Comparison of ENCODE assay signal across 24 cellular contexts in the genomic region with DNA sequence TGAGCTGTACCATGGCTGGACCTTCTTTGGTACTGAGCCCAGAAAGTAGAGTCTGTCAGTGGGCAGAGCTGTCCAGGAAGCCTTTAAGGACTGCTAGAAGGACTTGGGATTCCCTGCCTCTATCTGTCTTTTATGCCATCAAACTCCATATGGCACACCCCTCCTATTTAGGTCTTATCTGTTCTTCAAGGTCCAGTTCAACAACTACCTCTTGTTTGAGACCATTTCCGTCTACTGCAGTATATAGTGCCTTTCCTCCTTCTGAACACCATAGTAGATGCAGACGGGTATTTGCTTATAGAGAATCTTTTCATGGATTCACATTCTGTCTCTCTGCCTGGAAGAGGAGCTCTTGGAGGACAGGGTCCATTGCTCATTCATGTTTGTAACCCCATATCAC.
"Had no signal": no experiment of that assay in that cellular context is flagged by ENCODE, and none has a peak within 500 bp of the region (broad histone marks: within the 10 kb centered on the region; RNA-seq: fewer than 3 reads in every experiment).

No MANE protein-coding gene starts in this region.

- H3K4me1 ChIP-seq: esophagus squamous epithelium, gastrocnemius medialis, heart right ventricle, left lung, lower lobe of right lung had no signal

- H3K27ac ChIP-seq: coronary artery, dorsolateral prefrontal cortex, esophagus squamous epithelium, gastrocnemius medialis, heart right ventricle, left lung, lower lobe of right lung had no signal

- H3K27me3 Mint-ChIP-seq: memory B cell, naive B cell had no signal

- H3K36me3 Mint-ChIP-seq: memory B cell, naive B cell had no signal

- H3K36me3 ChIP-seq: esophagus squamous epithelium, gastrocnemius medialis, heart right ventricle, left lung, lower lobe of right lung had no signal

- H3K9me3 ChIP-seq: lower lobe of right lung had no signal

- H3K4me3 ChIP-seq: coronary artery, dorsolateral prefrontal cortex, esophagus squamous epithelium, gastrocnemius medialis, heart right ventricle, left lung, lower lobe of right lung had no signal

- ATAC-seq: gastrocnemius medialis; heart right ventricle; left lung; left ventricle myocardium superior; lower lobe of right lung; naive thymus-derived CD8-positive, alpha-beta T cell had no signal

- H3K4me1 Mint-ChIP-seq: memory B cell; naive B cell; naive thymus-derived CD8-positive, alpha-beta T cell had no signal

- H3K27ac Mint-ChIP-seq: memory B cell; naive B cell; naive thymus-derived CD8-positive, alpha-beta T cell had no signal

- H3K27me3 ChIP-seq: esophagus squamous epithelium, gastrocnemius medialis, left lung had no signal

- H3K4me3 Mint-ChIP-seq: memory B cell; naive B cell; naive thymus-derived CD8-positive, alpha-beta T cell had no signal

- DNase-seq: dermis blood vessel endothelial cell; dorsolateral prefrontal cortex; effector CD4-positive, alpha-beta T cell; effector memory CD4-positive, alpha-beta T cell; erythroblast; esophagus squamous epithelium; foreskin melanocyte; gastrocnemius medialis; glutamatergic neuron; head of caudate nucleus; heart right ventricle; hippocampal formation; kidney; left lung; left ventricle myocardium superior; lower lobe of right lung; mesendoderm; midbrain; naive B cell; naive thymus-derived CD8-positive, alpha-beta T cell had no signal

- FAIRE-seq: endothelial cell of umbilical vein, islet of Langerhans, kidney had no signal
